In genomic region chr7:21345361-21345760, GRCh38 we compare ENCODE assay signal across 1 cellular context.
TF ChIP-seq lines count a peak whose summit lies in the region.

No MANE protein-coding gene starts in this region.

TF ChIP-seq in GM12878, 131 proteins besides CTCF, POLR2A, EP300 and RAD21 (continued from another document):
- TF ChIP-seq BCL3 (IDR thresholded peaks at IDR 0.05; ENCODE audit: borderline replicate concordance, insufficient read depth, low read depth, low read length, poor library complexity, severe bottlenecking), result peak; percentile 94
- TF ChIP-seq FOXK2 (IDR thresholded peaks at IDR 0.05), result no peak
- no peak for TF ChIP-seq ZBTB33 (IDR thresholded peaks at IDR 0.05)
- TF ChIP-seq JUNB (IDR thresholded peaks at IDR 0.05), result no peak
- TF ChIP-seq MLLT1 (IDR thresholded peaks at IDR 0.05), result 0 out of 2 replicates have a peak, but pooled peaks have one; percentile 27
- TF ChIP-seq, protein P1, sequence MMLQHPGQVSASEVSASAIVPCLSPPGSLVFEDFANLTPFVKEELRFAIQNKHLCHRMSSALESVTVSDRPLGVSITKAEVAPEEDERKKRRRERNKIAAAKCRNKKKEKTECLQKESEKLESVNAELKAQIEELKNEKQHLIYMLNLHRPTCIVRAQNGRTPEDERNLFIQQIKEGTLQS (IDR thresholded peaks at IDR 0.05; ENCODE audit: borderline replicate concordance, extremely low read depth, low read depth, low read length), result no peak
- no peak for TF ChIP-seq MYB (IDR thresholded peaks at IDR 0.05; ENCODE audit: borderline replicate concordance, low read depth, low read length)
- TF ChIP-seq CREM (IDR thresholded peaks at IDR 0.05; ENCODE audit: low read depth), result no peak
- no peak for TF ChIP-seq ZSCAN29 (IDR thresholded peaks at IDR 0.05)
- peak; percentile 87 for TF ChIP-seq TCF12 (IDR thresholded peaks at IDR 0.05; ENCODE audit: low read depth, low read length)
